18 cellular contexts compared by ENCODE assay signal in the genomic region with DNA sequence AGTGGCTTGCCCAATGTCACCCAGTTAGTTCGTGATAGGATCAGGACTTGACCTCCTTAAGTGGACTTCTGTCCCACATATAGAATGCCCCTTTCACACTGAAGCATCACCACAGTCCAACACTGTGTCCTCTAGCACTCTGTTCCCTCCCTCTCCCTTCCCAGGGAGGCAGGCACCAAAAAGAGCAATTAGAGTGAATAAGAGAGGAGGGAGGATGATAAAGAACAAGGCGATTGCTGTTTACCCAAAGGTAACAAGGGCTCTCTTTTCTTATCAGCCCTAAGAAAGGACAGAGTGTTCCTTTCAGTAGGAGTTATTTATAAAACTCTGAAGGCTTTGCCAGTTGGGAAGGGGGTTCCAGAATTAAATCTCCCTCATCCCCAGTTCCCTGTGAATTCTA.
DNase-seq lines count a peak whose midpoint lies in the region; ATAC-seq and TF ChIP-seq lines count a peak whose summit lies in the region.
"Had no signal": no experiment of that assay in that cellular context is flagged by ENCODE, and none has a peak within 500 bp of the region (broad histone marks: within the 10 kb centered on the region; RNA-seq: fewer than 3 reads in every experiment).

No MANE protein-coding gene starts in this region.

- intact Hi-C loops in left colon (cut with DNase I, micrococcal nuclease), result no loop called here
- intact Hi-C loops in ascending aorta (cut with DNase I), result no loop called here

- H3K79me2 ChIP-seq in parathyroid adenoma, result no peaks in the 10 kb centered on the region

- no peak overlapping the region for H3K4me2 ChIP-seq in parathyroid adenoma (ENCODE audit: low read length)
- H3K4me2 ChIP-seq: KMS-11 had no signal

- H3K4me1 ChIP-seq in parathyroid adenoma (no peaks in the 10 kb centered on the region), ascending aorta (no peaks in the 10 kb centered on the region)

- no peaks in the 10 kb centered on the region for H3K9me3 ChIP-seq in parathyroid adenoma (ENCODE audit: control insufficient read depth, low read length)
- H3K9me3 ChIP-seq in ascending aorta, result no peaks in the 10 kb centered on the region

- TF ChIP-seq CTCF in parathyroid adenoma (IDR thresholded peaks at IDR 0.05), result no peak
- no peak for TF ChIP-seq CTCF in ascending aorta (IDR thresholded peaks at IDR 0.05)

- H2AFZ ChIP-seq in parathyroid adenoma, result peak overlapping the region; percentile 44

- no peak overlapping the region for H3K27ac ChIP-seq in parathyroid adenoma
- no peak overlapping the region for H3K27ac ChIP-seq in ascending aorta
- H3K27ac ChIP-seq: KMS-11, SJCRH30 had no signal

- H3K4me3 ChIP-seq in parathyroid adenoma (ENCODE audit: low read depth, low read length) (no peak overlapping the region), ascending aorta (no peak overlapping the region)
- H3K4me3 ChIP-seq: SJCRH30 had no signal

- H3K9ac ChIP-seq in parathyroid adenoma, result no peak overlapping the region
- H3K9ac ChIP-seq: KMS-11 had no signal

- H3K27me3 ChIP-seq in parathyroid adenoma (ENCODE audit: control insufficient read depth, insufficient read depth, low read length), result no peaks in the 10 kb centered on the region
- H3K27me3 ChIP-seq in ascending aorta, result no peaks in the 10 kb centered on the region
- H3K27me3 ChIP-seq: SJCRH30 had no signal

- ATAC-seq in left colon, result peak; percentile 26
- no peak for ATAC-seq in GM21529 (IDR thresholded peaks at IDR 0.05; ENCODE audit: unreplicated experiment)
- no peak for ATAC-seq in HG03196 (IDR thresholded peaks at IDR 0.05; ENCODE audit: unreplicated experiment)
- no peak for ATAC-seq in GM18519 (IDR thresholded peaks at IDR 0.05; ENCODE audit: low FRiP score, unreplicated experiment)
- ATAC-seq: HepG2 had no signal

- DNase-seq in amniotic epithelial cell (ENCODE audit: low read depth), result peak; percentile 10
- DNase-seq in left colon, result no peak
- DNase-seq in ascending aorta (ENCODE audit: low spot score in 2 of 2), result no peak
- DNase-seq: C1 segment of cervical spinal cord; CD8-positive, alpha-beta memory T cell; DMS79 treated with DMSO at 0.1 percent for 48 hours; H7; HFFc6; NCI-H1417; NCI-H187 treated with DMSO at 0.1 percent for 48 hours; NCI-H526; SJCRH30 had no signal

- H3K36me3 ChIP-seq in parathyroid adenoma (ENCODE audit: control insufficient read depth, insufficient read depth, low read length) (no peaks in the 10 kb centered on the region), ascending aorta (no peaks in the 10 kb centered on the region)
- H3K36me3 ChIP-seq: SJCRH30 had no signal
